ENCODE assay signal across 1 cellular context in the genomic region with DNA sequence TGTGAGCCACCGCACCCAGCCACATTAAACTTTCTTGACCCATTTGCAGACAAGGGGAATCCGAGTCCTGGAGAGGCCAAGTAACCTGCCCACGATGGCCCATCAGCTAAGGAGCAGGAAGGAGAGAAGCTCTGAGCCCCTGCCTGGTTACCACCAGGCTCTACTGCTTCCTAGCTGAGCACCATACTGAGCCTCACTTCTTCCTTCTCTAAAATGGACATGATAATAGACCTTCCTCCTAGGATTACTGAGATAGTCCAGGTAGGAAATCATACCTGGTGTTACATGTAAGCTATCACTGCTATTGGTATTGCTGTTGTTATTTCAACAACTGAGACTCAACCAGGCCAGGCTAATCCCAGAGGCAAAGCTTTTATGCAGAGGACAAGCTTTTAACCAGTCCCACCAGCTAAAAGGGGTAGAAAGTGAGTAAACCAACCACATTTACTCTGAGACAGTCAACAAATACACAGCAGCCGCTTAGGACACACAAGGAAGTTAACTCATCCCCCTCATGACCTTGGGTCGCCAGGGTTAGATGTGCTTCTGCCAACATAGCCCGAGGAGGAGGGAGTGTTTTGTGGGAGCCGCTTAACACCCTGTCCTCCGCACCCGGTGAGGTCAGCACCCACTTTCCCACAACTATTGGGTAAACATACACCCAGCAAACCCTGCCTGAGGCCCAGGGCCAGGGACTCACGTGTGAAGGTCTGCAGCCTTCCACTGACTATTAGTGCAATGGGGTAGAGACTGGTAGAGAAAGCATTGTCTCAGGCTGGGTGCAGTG.
TF ChIP-seq lines count a peak whose summit lies in the region.

No MANE protein-coding gene starts in this region.

TF ChIP-seq in A549, 52 proteins besides CTCF, POLR2A, EP300 and RAD21:
- TF ChIP-seq PHF8 (IDR thresholded peaks at IDR 0.05; ENCODE audit: borderline replicate concordance, low read depth): no peak
- TF ChIP-seq, protein P1, sequence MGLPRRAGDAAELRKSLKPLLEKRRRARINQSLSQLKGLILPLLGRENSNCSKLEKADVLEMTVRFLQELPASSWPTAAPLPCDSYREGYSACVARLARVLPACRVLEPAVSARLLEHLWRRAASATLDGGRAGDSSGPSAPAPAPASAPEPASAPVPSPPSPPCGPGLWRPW (IDR thresholded peaks at IDR 0.05): no peak
- no peak for TF ChIP-seq CHD2 (IDR thresholded peaks at IDR 0.05; ENCODE audit: low read length, partially characterized antibody)
- TF ChIP-seq EHF (CRISPR knock-in tag; IDR thresholded peaks at IDR 0.05): peak; percentile 77
- TF ChIP-seq JUNB (IDR thresholded peaks at IDR 0.05): peak; percentile 63; the same call in 1 of the 2 replicates
- TF ChIP-seq, protein P2, sequence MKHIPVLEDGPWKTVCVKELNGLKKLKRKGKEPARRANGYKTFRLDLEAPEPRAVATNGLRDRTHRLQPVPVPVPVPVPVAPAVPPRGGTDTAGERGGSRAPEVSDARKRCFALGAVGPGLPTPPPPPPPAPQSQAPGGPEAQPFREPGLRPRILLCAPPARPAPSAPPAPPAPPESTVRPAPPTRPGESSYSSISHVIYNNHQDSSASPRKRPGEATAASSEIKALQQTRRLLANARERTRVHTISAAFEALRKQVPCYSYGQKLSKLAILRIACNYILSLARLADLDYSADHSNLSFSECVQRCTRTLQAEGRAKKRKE (CRISPR knock-in tag; IDR thresholded peaks at IDR 0.05; ENCODE audit: low read depth): no peak
- no peak; the same call in 1 of the 2 replicates for TF ChIP-seq HOXB5 (CRISPR knock-in tag; IDR thresholded peaks at IDR 0.05)
- no peak for TF ChIP-seq CBX8 (IDR thresholded peaks at IDR 0.05)
- TF ChIP-seq NFE2L2 (conservative IDR thresholded peaks at IDR 0.05; ENCODE audit: low read length): no peak
- 0 out of 3 replicates have a peak, but pooled peaks have one; percentile 26 for TF ChIP-seq SMC3 (IDR thresholded peaks at IDR 0.05)
- no peak for TF ChIP-seq PBX3 (IDR thresholded peaks at IDR 0.05)
- peak; percentile 79 for TF ChIP-seq GATA3 (IDR thresholded peaks at IDR 0.05; ENCODE audit: borderline replicate concordance)
- TF ChIP-seq POLR2AphosphoS2 (conservative IDR thresholded peaks at IDR 0.05; ENCODE audit: low read length): no peak
- no peak for TF ChIP-seq MYC (IDR thresholded peaks at IDR 0.05; ENCODE audit: borderline replicate concordance, low read length)
- TF ChIP-seq, protein P3, sequence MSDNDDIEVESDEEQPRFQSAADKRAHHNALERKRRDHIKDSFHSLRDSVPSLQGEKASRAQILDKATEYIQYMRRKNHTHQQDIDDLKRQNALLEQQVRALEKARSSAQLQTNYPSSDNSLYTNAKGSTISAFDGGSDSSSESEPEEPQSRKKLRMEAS (IDR thresholded peaks at IDR 0.05): peak; percentile 68
- TF ChIP-seq HDAC2 (IDR thresholded peaks at IDR 0.05): no peak
- peak in 1 of 2 experiments; percentile 54; a peak in 1 of 4 replicates for TF ChIP-seq CEBPB (IDR thresholded peaks at IDR 0.05)
- TF ChIP-seq RFX5 (IDR thresholded peaks at IDR 0.05): no peak
- no peak for TF ChIP-seq RNF2 (IDR thresholded peaks at IDR 0.05; ENCODE audit: borderline replicate concordance, low read depth)
- TF ChIP-seq HEYL (CRISPR knock-in tag; IDR thresholded peaks at IDR 0.05): no peak
- no peak for TF ChIP-seq HMGXB4 (CRISPR knock-in tag; IDR thresholded peaks at IDR 0.05; ENCODE audit: borderline replicate concordance)
- TF ChIP-seq ESRRA (IDR thresholded peaks at IDR 0.05; ENCODE audit: borderline replicate concordance, low read length): peak; percentile 67; the same call in 1 of the 2 replicates
- no peak for TF ChIP-seq KDM5A (IDR thresholded peaks at IDR 0.05)
- TF ChIP-seq FOSL2 (IDR thresholded peaks at IDR 0.05): no peak
- TF ChIP-seq FOSL2 (CRISPR knock-in tag; IDR thresholded peaks at IDR 0.05): peak; percentile 64
- TF ChIP-seq MAFK (IDR thresholded peaks at IDR 0.05; ENCODE audit: partially characterized antibody): no peak
- TF ChIP-seq ZSCAN20 (CRISPR knock-in tag; IDR thresholded peaks at IDR 0.05): no peak
- TF ChIP-seq TFCP2L1 (CRISPR knock-in tag; IDR thresholded peaks at IDR 0.05): peak; percentile 73
- TF ChIP-seq, protein P4, sequence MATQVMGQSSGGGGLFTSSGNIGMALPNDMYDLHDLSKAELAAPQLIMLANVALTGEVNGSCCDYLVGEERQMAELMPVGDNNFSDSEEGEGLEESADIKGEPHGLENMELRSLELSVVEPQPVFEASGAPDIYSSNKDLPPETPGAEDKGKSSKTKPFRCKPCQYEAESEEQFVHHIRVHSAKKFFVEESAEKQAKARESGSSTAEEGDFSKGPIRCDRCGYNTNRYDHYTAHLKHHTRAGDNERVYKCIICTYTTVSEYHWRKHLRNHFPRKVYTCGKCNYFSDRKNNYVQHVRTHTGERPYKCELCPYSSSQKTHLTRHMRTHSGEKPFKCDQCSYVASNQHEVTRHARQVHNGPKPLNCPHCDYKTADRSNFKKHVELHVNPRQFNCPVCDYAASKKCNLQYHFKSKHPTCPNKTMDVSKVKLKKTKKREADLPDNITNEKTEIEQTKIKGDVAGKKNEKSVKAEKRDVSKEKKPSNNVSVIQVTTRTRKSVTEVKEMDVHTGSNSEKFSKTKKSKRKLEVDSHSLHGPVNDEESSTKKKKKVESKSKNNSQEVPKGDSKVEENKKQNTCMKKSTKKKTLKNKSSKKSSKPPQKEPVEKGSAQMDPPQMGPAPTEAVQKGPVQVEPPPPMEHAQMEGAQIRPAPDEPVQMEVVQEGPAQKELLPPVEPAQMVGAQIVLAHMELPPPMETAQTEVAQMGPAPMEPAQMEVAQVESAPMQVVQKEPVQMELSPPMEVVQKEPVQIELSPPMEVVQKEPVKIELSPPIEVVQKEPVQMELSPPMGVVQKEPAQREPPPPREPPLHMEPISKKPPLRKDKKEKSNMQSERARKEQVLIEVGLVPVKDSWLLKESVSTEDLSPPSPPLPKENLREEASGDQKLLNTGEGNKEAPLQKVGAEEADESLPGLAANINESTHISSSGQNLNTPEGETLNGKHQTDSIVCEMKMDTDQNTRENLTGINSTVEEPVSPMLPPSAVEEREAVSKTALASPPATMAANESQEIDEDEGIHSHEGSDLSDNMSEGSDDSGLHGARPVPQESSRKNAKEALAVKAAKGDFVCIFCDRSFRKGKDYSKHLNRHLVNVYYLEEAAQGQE (IDR thresholded peaks at IDR 0.05): no peak
- TF ChIP-seq HOXB13 (CRISPR knock-in tag; IDR thresholded peaks at IDR 0.05; ENCODE audit: low read depth): no peak
- peak; percentile 44; the same call in 1 of the 3 replicates for TF ChIP-seq BCL3 (IDR thresholded peaks at IDR 0.05)
- 0 out of 2 replicates have a peak, but pooled peaks have one; percentile 24 for TF ChIP-seq USF2 (IDR thresholded peaks at IDR 0.05)
- peak; percentile 76 to 77; a peak in 4 of 5 replicates for TF ChIP-seq JUN (IDR thresholded peaks at IDR 0.05)
- TF ChIP-seq CHD4 (IDR thresholded peaks at IDR 0.05; ENCODE audit: borderline replicate concordance): no peak
- TF ChIP-seq BHLHE40 (IDR thresholded peaks at IDR 0.05; ENCODE audit: low read depth, low read length): peak; percentile 69; the same call in 1 of the 2 replicates
- TF ChIP-seq RARB (CRISPR knock-in tag; IDR thresholded peaks at IDR 0.05): 0 out of 2 replicates have a peak, but pooled peaks have one; percentile 83
